ENCODE assay signal across 3 cellular contexts in the genomic region with DNA sequence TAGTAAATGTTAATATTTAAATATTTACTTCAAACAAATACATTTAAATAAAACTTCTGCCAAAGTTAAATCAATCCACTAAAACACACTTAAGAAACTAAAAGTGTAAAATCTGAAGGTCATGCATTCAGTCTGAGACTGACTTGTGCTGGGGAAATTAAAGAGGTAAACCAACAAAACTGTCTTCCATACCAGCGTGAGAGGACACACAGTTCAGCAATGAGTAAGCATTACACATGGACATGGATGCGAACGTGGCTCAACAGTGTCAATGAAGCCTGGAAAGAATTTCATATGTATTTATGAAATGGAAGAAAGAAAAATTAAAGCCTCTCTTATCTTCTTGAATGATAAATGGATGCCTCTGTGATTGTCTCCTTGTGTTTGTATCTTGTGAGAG.
"Had no signal": no experiment of that assay in that cellular context is flagged by ENCODE, and none has a peak within 500 bp of the region (broad histone marks: within the 10 kb centered on the region; RNA-seq: fewer than 3 reads in every experiment).

No MANE protein-coding gene starts in this region.

- DNase-seq: GDM1, GF-D8 had no signal

- H3K4me3 ChIP-seq: GM12878 had no signal
